ENCODE assay signal across 1 cellular context in genomic region chr1:245207056-245207638, GRCh38.
TF ChIP-seq lines count a peak whose summit lies in the region.

No MANE protein-coding gene starts in this region.

TF ChIP-seq in Ishikawa, 13 proteins besides CTCF, POLR2A, EP300 and RAD21 (continued from another document):
- TF ChIP-seq REST (IDR thresholded peaks at IDR 0.05; ENCODE audit: low read depth) (no peak), MAX (IDR thresholded peaks at IDR 0.05) (no peak)
TF ChIP-seq in Ishikawa: peak in this region for 1.
